In genomic region chr12:121227294-121227693, GRCh38 we compare ENCODE assay signal across 2 cellular contexts.
TF ChIP-seq lines count a peak whose summit lies in the region.

No MANE protein-coding gene starts in this region.

TF ChIP-seq in HepG2, 621 proteins besides CTCF, POLR2A, EP300 and RAD21 (continued from another document and continues in another):
- no peak for TF ChIP-seq ZNF580 (CRISPR knock-in tag; IDR thresholded peaks at IDR 0.05; ENCODE audit: borderline replicate concordance, low read depth)
- TF ChIP-seq HNRNPUL1 (IDR thresholded peaks at IDR 0.05; ENCODE audit: low read depth, low read length) = no peak
- no peak for TF ChIP-seq ARHGAP35 (CRISPR knock-in tag; IDR thresholded peaks at IDR 0.05; ENCODE audit: borderline replicate concordance)
- no peak for TF ChIP-seq SOX13 (IDR thresholded peaks at IDR 0.05)
- TF ChIP-seq SOX13 (CRISPR knock-in tag; conservative IDR thresholded peaks at IDR 0.05 in 1 of 2, IDR thresholded peaks at IDR 0.05 in 1 of 2) = no peak
- no peak for TF ChIP-seq THAP7 (CRISPR knock-in tag; IDR thresholded peaks at IDR 0.05)
- no peak for TF ChIP-seq KMT2B (CRISPR knock-in tag; IDR thresholded peaks at IDR 0.05)
- no peak for TF ChIP-seq ZNF446 (CRISPR knock-in tag; IDR thresholded peaks at IDR 0.05)
- no peak for TF ChIP-seq NCOA2 (CRISPR knock-in tag; IDR thresholded peaks at IDR 0.05)
- TF ChIP-seq HIC2 (CRISPR knock-in tag; IDR thresholded peaks at IDR 0.05; ENCODE audit: low read depth) = no peak
- TF ChIP-seq ARNTL (CRISPR knock-in tag; IDR thresholded peaks at IDR 0.05) = 0 out of 2 replicates have a peak, but pooled peaks have one; percentile 40
- TF ChIP-seq HDAC2 (CRISPR knock-in tag; IDR thresholded peaks at IDR 0.05) = 0 out of 2 replicates have a peak, but pooled peaks have one; percentile 36
- no peak for TF ChIP-seq FOXJ3 (CRISPR knock-in tag; IDR thresholded peaks at IDR 0.05; ENCODE audit: borderline replicate concordance)
- no peak for TF ChIP-seq ZNF20 (CRISPR knock-in tag; IDR thresholded peaks at IDR 0.05)
- no peak for TF ChIP-seq MLXIP (CRISPR knock-in tag; IDR thresholded peaks at IDR 0.05; ENCODE audit: borderline replicate concordance)
- no peak for TF ChIP-seq NFKBIZ (CRISPR knock-in tag; IDR thresholded peaks at IDR 0.05)
- TF ChIP-seq SP5 (CRISPR knock-in tag; IDR thresholded peaks at IDR 0.05; ENCODE audit: borderline replicate concordance, low read depth) = no peak
- peak; percentile 23; the same call in 1 of the 2 replicates for TF ChIP-seq FOXO1 (CRISPR knock-in tag; IDR thresholded peaks at IDR 0.05)
- TF ChIP-seq ZNF550 (CRISPR knock-in tag; IDR thresholded peaks at IDR 0.05; ENCODE audit: borderline replicate concordance) = no peak
- no peak for TF ChIP-seq SKIL (CRISPR knock-in tag; IDR thresholded peaks at IDR 0.05; ENCODE audit: borderline replicate concordance)
- peak; percentile 52; the same call in 1 of the 2 replicates for TF ChIP-seq ZBTB33 (CRISPR knock-in tag; IDR thresholded peaks at IDR 0.05)

TF ChIP-seq in SK-N-SH treated with all-trans-retinoic acid at 6 μM for 48 hours, 23 proteins besides CTCF, POLR2A, EP300 and RAD21 (continued from another document):
- TF ChIP-seq PATZ1 (CRISPR knock-in tag; IDR thresholded peaks at IDR 0.05; ENCODE audit: borderline replicate concordance) (no peak), TSHZ2 (CRISPR knock-in tag; IDR thresholded peaks at IDR 0.05) (no peak), OSR1 (CRISPR knock-in tag; IDR thresholded peaks at IDR 0.05) (no peak), ZC3H10 (CRISPR knock-in tag; IDR thresholded peaks at IDR 0.05) (no peak)
